In the genomic region with DNA sequence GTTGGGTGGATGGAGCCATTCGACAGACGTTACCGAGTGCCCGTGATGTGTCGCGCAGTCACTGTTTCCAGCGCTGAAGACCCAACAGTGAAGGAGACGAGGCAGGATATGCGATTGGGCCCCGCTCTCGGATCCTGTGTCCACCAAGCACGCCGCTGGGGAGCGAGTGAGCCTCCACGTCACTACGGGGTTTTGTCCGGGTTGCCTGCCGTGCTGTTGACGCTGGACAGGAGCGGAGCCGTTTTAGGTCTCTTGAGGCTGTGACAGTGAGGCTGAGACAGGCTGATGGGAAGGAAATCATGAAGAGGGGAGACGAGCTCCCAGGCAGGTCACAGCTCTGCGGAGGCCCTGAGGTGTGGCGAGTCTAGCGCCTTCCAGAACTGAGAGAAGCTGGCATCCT, we compare ENCODE assay signal across 1 cellular context.
TF ChIP-seq lines count a peak whose summit lies in the region.

No MANE protein-coding gene starts in this region.

TF ChIP-seq in WTC11, 78 proteins besides CTCF, POLR2A, EP300 and RAD21:
- TF ChIP-seq, protein P1, sequence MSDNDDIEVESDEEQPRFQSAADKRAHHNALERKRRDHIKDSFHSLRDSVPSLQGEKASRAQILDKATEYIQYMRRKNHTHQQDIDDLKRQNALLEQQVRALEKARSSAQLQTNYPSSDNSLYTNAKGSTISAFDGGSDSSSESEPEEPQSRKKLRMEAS (CRISPR knock-in tag; IDR thresholded peaks at IDR 0.05) = no peak
- TF ChIP-seq GTF2I (CRISPR knock-in tag; conservative IDR thresholded peaks at IDR 0.05) (no peak), RELA (CRISPR knock-in tag; IDR thresholded peaks at IDR 0.05; ENCODE audit: borderline replicate concordance) (no peak), CREM (CRISPR knock-in tag; IDR thresholded peaks at IDR 0.05) (no peak), ZNF423 (CRISPR knock-in tag; IDR thresholded peaks at IDR 0.05) (no peak), RORB (CRISPR knock-in tag; IDR thresholded peaks at IDR 0.05) (no peak), ZNF263 (CRISPR knock-in tag; IDR thresholded peaks at IDR 0.05; ENCODE audit: low read depth) (no peak), KAT7 (CRISPR knock-in tag; IDR thresholded peaks at IDR 0.05; ENCODE audit: borderline replicate concordance) (no peak), NFYB (CRISPR knock-in tag; conservative IDR thresholded peaks at IDR 0.05; ENCODE audit: low read depth) (no peak)
- TF ChIP-seq, protein P2, sequence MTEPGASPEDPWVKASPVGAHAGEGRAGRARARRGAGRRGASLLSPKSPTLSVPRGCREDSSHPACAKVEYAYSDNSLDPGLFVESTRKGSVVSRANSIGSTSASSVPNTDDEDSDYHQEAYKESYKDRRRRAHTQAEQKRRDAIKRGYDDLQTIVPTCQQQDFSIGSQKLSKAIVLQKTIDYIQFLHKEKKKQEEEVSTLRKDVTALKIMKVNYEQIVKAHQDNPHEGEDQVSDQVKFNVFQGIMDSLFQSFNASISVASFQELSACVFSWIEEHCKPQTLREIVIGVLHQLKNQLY (CRISPR knock-in tag; IDR thresholded peaks at IDR 0.05) = no peak
- TF ChIP-seq, protein P3, sequence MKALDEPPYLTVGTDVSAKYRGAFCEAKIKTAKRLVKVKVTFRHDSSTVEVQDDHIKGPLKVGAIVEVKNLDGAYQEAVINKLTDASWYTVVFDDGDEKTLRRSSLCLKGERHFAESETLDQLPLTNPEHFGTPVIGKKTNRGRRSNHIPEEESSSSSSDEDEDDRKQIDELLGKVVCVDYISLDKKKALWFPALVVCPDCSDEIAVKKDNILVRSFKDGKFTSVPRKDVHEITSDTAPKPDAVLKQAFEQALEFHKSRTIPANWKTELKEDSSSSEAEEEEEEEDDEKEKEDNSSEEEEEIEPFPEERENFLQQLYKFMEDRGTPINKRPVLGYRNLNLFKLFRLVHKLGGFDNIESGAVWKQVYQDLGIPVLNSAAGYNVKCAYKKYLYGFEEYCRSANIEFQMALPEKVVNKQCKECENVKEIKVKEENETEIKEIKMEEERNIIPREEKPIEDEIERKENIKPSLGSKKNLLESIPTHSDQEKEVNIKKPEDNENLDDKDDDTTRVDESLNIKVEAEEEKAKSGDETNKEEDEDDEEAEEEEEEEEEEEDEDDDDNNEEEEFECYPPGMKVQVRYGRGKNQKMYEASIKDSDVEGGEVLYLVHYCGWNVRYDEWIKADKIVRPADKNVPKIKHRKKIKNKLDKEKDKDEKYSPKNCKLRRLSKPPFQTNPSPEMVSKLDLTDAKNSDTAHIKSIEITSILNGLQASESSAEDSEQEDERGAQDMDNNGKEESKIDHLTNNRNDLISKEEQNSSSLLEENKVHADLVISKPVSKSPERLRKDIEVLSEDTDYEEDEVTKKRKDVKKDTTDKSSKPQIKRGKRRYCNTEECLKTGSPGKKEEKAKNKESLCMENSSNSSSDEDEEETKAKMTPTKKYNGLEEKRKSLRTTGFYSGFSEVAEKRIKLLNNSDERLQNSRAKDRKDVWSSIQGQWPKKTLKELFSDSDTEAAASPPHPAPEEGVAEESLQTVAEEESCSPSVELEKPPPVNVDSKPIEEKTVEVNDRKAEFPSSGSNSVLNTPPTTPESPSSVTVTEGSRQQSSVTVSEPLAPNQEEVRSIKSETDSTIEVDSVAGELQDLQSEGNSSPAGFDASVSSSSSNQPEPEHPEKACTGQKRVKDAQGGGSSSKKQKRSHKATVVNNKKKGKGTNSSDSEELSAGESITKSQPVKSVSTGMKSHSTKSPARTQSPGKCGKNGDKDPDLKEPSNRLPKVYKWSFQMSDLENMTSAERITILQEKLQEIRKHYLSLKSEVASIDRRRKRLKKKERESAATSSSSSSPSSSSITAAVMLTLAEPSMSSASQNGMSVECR (CRISPR knock-in tag; IDR thresholded peaks at IDR 0.05; ENCODE audit: borderline replicate concordance) = no peak
